21 cellular contexts compared by ENCODE assay signal in the genomic region with DNA sequence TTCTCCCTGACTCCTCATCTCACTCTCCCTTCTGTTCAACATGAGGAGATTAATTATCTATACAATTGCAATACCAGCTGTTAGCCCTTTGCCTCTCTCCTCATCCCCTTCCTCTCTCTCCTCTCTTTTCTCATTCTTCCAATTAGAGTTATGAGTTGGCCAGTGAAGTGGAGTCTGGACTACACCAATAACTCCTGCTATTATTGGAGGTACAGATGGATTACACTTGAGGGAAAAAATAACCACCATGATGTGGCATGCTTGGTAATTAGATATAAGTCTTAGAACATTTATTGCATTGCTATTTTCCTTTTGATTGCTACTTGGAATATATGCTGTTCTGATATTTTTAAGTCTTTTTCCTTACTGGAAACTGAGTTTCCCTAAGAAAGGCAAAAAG.
DNase-seq lines count a peak whose midpoint lies in the region; ATAC-seq, FAIRE-seq and TF ChIP-seq lines count a peak whose summit lies in the region.
"Had no signal": no experiment of that assay in that cellular context is flagged by ENCODE, and none has a peak within 500 bp of the region (broad histone marks: within the 10 kb centered on the region; RNA-seq: fewer than 3 reads in every experiment).

No MANE protein-coding gene starts in this region.

- intact Hi-C loops in gastrocnemius medialis (cut with DNase I; ENCODE audit: low total_unique reads) = no loop called here

- no peak for TF ChIP-seq CTCF in gastrocnemius medialis (IDR thresholded peaks at IDR 0.05 in 4 of 5, conservative IDR thresholded peaks at IDR 0.05 in 1 of 5)

- H3K9me3 ChIP-seq in gastrocnemius medialis = no peaks in the 10 kb centered on the region

- no peaks in the 10 kb centered on the region for H3K27me3 ChIP-seq in gastrocnemius medialis

- no peak for FAIRE-seq in GM19239 (lab: Jason Lieb, UNC)
- FAIRE-seq: GM12891 had no signal

- no peak for TF ChIP-seq POLR2A in gastrocnemius medialis (IDR thresholded peaks at IDR 0.05)

- H3K36me3 ChIP-seq in gastrocnemius medialis = no peaks in the 10 kb centered on the region

- H3K27ac ChIP-seq in gastrocnemius medialis = peak overlapping the region in 3 of 4 donors; percentile 19 to 49 (median 45)
- H3K27ac ChIP-seq: HL-60, KMS-11 had no signal

- peak; percentile 46 to 74 for ATAC-seq in gastrocnemius medialis

- H3K4me1 ChIP-seq in gastrocnemius medialis = peaks cover 0 to 9% of the 10 kb centered on the region in 2 donors

- in situ Hi-C loops in gastrocnemius medialis (cut with MboI; ENCODE audit: low sequenced_read_pairs in 4 of 4) = no loop called here

- peak; percentile 9 for DNase-seq in DMS 273 treated with DMSO at 0.1 percent for 48 hours (lab: John Stamatoyannopoulos, UW)
- DNase-seq in NCI-H1092 treated with DMSO at 0.1 percent for 48 hours (lab: John Stamatoyannopoulos, UW) = peak; percentile 61
- peak; percentile 72 for DNase-seq in NCI-H69 (lab: John Stamatoyannopoulos, UW)
- DNase-seq in gastrocnemius medialis = no peak
- no peak for DNase-seq in SHP77 (lab: John Stamatoyannopoulos, UW)
- DNase-seq in GM19239 (ENCODE audit: insufficient read length, low spot score) = no peak
- no peak for DNase-seq in SHP77 treated with DMSO at 0.1 percent for 48 hours (lab: John Stamatoyannopoulos, UW)
- DNase-seq: C1 segment of cervical spinal cord; CD4-positive, alpha-beta memory T cell; COR-L47; DMS79 treated with DMSO at 0.1 percent for 48 hours; GF-D8; MM.1S; NCI-H1417 treated with DMSO at 0.1 percent for 48 hours; NCI-H1930; NCI-H748 treated with DMSO at 0.1 percent for 48 hours; Right ventricle myocardium superior; RPMI8226 had no signal

- H3K4me3 ChIP-seq in gastrocnemius medialis = no peak overlapping the region

Comparison
In these comparisons a context has a peak if more than half of its experiments do, and no peak if none do; other contexts are left out.
1. DNase-seq: peak in DMS 273 treated with DMSO at 0.1 percent for 48 hours (single experiment), NCI-H1092 treated with DMSO at 0.1 percent for 48 hours (single experiment) and NCI-H69 (single experiment); none in gastrocnemius medialis (0 of 2), SHP77 (0 of 2), GM19239 (single experiment) and SHP77 treated with DMSO at 0.1 percent for 48 hours (single experiment).